Comparison of ENCODE assay signal across 8 cellular contexts in the genomic region with DNA sequence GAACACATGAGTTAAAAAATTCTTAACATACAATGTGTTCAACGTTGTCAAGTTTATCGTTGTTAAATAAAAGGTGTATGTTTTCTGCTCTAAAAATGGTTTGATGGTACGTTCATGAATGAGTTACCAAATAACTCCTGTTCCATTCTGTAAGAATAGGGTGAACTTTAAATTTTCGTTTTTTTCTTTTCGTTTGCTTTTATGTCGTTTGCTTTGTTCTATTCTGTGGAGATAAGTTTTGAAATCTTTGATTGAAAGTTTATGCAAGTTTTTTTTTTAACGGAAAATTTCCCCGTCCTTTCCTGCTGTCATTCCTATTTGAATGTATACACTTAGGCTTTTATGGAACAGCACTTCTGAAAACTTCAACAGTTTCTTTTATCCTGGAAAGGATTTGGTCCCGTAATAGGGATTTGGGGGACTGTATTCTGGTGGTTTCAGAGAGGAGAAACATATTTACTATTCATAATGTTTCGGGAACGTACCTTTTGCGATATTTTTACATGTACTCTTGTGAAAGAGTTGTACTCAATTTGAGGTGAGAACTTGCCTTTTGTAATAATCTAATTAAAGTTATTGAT. TPM values are rescaled to one million over a fixed set of nuclear protein-coding genes. Genes with fewer than 3 reads are reported as not detected.
A peak's percentile ranks its signal among the peaks of the same experiment; 100 is the strongest.
DNase-seq lines count a peak whose midpoint lies in the region; ATAC-seq, FAIRE-seq and TF ChIP-seq lines count a peak whose summit lies in the region.

No MANE protein-coding gene starts in this region.

- no peak for TF ChIP-seq EP300 in sigmoid colon (IDR thresholded peaks at IDR 0.05)

- peak overlapping the region; percentile 93; the same call in 1 of the 2 replicates for H3K27ac ChIP-seq in SJSA1
- peak overlapping the region; percentile 94 to 98 (median 96) for H3K27ac ChIP-seq in sigmoid colon

- H3K36me3 ChIP-seq in SJSA1 (peaks cover 46% of the 10 kb centered on the region), sigmoid colon (no peaks in the 10 kb centered on the region)

- FAIRE-seq in GM19239 (lab: Jason Lieb, UNC): peak; percentile 18

- ATAC-seq in HG03432 (IDR thresholded peaks at IDR 0.05; ENCODE audit: unreplicated experiment): no peak

- DNase-seq in GM19239 (ENCODE audit: insufficient read length, low spot score) (no peak), SJSA1 (ENCODE audit: low read depth in 1 of 2, low spot score in 2 of 2) (peak in 1 of 2 experiments; percentile 24), fibroblast of pulmonary artery (ENCODE audit: low read depth) (no peak), sigmoid colon (no peak), activated gamma-delta T cell treated with Interleukin-2 at 50 U/mL for 16 hours (no peak), NCI-H82 treated with DMSO at 0.1 percent for 48 hours (lab: John Stamatoyannopoulos, UW; ENCODE audit: unreplicated experiment) (no peak), NCI-H2196 (lab: John Stamatoyannopoulos, UW; ENCODE audit: unreplicated experiment) (no peak)

- H3K4me1 ChIP-seq in SJSA1 (replicated peaks) (peaks cover 3% of the 10 kb centered on the region), sigmoid colon (peaks cover 0 to 69% (median 34%) of the 10 kb centered on the region in 4 donors)

- intact Hi-C loops in sigmoid colon (cut with DNase I): loop anchor here (2.0 to 10.0 kb wide), 4 partner anchors 43 to 557 kb away; a partner anchor contains a TSS

- WGBS in sigmoid colon, 2 donors: 1% methylated on average over 12 of the region's 12 CpGs

- H3K27me3 ChIP-seq in SJSA1 (replicated peaks) (no peaks in the 10 kb centered on the region), sigmoid colon (no peaks in the 10 kb centered on the region)

- H3K9me3 ChIP-seq in SJSA1 (replicated peaks) (no peaks in the 10 kb centered on the region), sigmoid colon (no peaks in the 10 kb centered on the region)

- peak overlapping the region; percentile 92 for H3K4me3 ChIP-seq in SJSA1
- peak overlapping the region; percentile 85 for H3K4me3 ChIP-seq in fibroblast of pulmonary artery (replicated peaks; ENCODE audit: low read depth, low read length)
- H3K4me3 ChIP-seq in sigmoid colon: peak overlapping the region; percentile 91 to 99 (median 96)

- no peak for TF ChIP-seq POLR2A in sigmoid colon (IDR thresholded peaks at IDR 0.05)

- TF ChIP-seq CTCF in fibroblast of pulmonary artery (IDR thresholded peaks at IDR 0.05; ENCODE audit: low read length, missing control alignments) (no peak), sigmoid colon (IDR thresholded peaks at IDR 0.05) (no peak)

RNA-seq across cellular contexts. Expression of a gene that starts 1.7 kb away (rescaled TPM):
- 80.0 and 117 TPM in 2 replicates for total RNA-seq in SJSA1 (2014; rRNA removed; shearing (Covaris generic))
- total RNA-seq in sigmoid colon: 10 to 100 TPM; 19.9 to 24.2 (median 20.3) TPM
- polyA plus RNA-seq in sigmoid colon: 10 to 100 TPM; 20.4 to 29.8 (median 21.6) TPM
